16 cellular contexts compared by ENCODE assay signal in the genomic region with DNA sequence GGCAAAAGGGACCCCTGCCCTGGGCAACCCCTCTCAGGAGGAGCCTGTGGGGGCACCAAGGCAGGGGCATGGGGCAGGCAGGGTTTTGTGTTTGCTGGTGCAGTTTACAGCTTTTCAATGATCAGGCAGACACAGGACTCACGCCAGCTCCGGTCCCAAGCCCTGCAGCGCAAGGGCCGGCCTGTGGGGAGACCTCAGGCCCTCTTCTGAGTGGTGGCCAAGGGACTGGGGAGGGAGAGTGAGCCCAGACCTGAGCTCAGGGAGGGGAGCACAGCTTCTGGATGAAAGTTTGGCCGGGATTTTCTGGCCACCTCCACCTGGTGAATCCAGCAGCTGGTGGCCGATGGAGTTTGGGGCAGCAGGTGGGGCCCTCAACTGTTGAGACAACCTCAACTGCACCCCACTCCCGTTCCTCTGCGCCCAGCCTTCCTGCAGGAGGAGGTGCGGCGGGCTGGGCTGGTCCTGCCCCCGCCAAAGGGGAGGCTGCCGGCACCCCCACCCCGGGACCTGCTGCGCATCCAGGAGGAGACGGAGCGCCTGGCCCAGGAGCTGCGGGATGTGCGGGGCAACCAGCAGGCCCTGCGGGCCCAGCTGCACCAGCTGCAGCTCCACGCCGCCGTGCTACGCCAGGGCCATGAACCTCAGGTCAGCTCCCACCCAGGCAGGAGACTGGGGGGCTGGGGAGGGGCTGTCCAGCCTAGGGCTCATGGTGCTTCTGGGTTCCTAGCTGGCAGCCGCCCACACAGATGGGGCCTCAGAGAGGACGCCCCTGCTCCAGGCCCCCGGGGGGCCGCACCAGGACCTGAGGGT. TPM values are rescaled to one million over a fixed set of nuclear protein-coding genes. Genes with fewer than 3 reads are reported as not detected.
DNase-seq lines count a peak whose midpoint lies in the region; TF ChIP-seq lines count a peak whose summit lies in the region.
"Had no signal": no experiment of that assay in that cellular context is flagged by ENCODE, and none has a peak within 500 bp of the region (broad histone marks: within the 10 kb centered on the region; RNA-seq: fewer than 3 reads in every experiment).

No MANE protein-coding gene starts in this region.

- H3K4me3 Mint-ChIP-seq in activated CD4-positive, alpha-beta T cell treated with anti-CD3 and anti-CD28 coated beads, Interleukin-2, amount 10 ng/mL, durations not matched to agents 7 days and 5 days, result no peak overlapping the region

- H3K36me3 ChIP-seq in PC-9 (ENCODE audit: low read depth), result no peaks in the 10 kb centered on the region
- peaks cover 12 to 57% (median 28%) of the 10 kb centered on the region in 3 donors for H3K36me3 ChIP-seq in esophagus squamous epithelium
- peaks cover 9 to 64% (median 45%) of the 10 kb centered on the region in 3 donors for H3K36me3 ChIP-seq in tibial artery
- H3K36me3 ChIP-seq: right lobe of liver had no signal

- peaks cover 30% of the 10 kb centered on the region for H3K79me2 ChIP-seq in PC-9 (ENCODE audit: low read depth)

- POLR2A ChIA-PET in activated CD4-positive, alpha-beta T cell treated with anti-CD3 and anti-CD28 coated beads, Interleukin-2, amount 10 ng/mL, durations not matched to agents 7 days and 5 days (lab: Charles Lee), result no interaction called here
- POLR2A ChIA-PET in PC-9 (lab: Charles Lee; ENCODE audit: unreplicated experiment), result interaction anchor here (0.6 kb wide), 1 partner anchor 19 kb away, joined by 25 read pairs; no protein-coding TSS in a partner anchor

- no peak overlapping the region for H2AFZ ChIP-seq in PC-9

- peaks cover 46% of the 10 kb centered on the region; the same call in 1 of the 2 replicates for H3F3A ChIP-seq in PC-9 (ENCODE audit: insufficient read depth, low read depth)

- no peaks in the 10 kb centered on the region for H4K20me1 ChIP-seq in PC-9 (ENCODE audit: insufficient read depth)

- peaks cover 13% of the 10 kb centered on the region for H3K4me1 Mint-ChIP-seq in activated CD4-positive, alpha-beta T cell treated with anti-CD3 and anti-CD28 coated beads, Interleukin-2, amount 10 ng/mL, durations not matched to agents 7 days and 5 days

- H3K27me3 ChIP-seq in PC-9 (ENCODE audit: insufficient read depth, low read depth) (no peaks in the 10 kb centered on the region), esophagus squamous epithelium (no peaks in the 10 kb centered on the region), tibial artery (no peaks in the 10 kb centered on the region)
- H3K27me3 ChIP-seq: right lobe of liver had no signal

- no peaks in the 10 kb centered on the region for H3K27me3 Mint-ChIP-seq in activated CD4-positive, alpha-beta T cell treated with anti-CD3 and anti-CD28 coated beads, Interleukin-2, amount 10 ng/mL, durations not matched to agents 7 days and 5 days

- H3K27ac ChIP-seq in PC-9 (peak overlapping the region; percentile 68; the same call in 1 of the 2 replicates), esophagus squamous epithelium (peak overlapping the region in 3 of 4 donors; percentile 45 to 52 (median 47)), tibial artery (peak overlapping the region; percentile 78 to 94)
- H3K27ac ChIP-seq: right lobe of liver had no signal

- H3K4me1 ChIP-seq in PC-9 (replicated peaks; ENCODE audit: insufficient read depth), result peaks cover 36% of the 10 kb centered on the region
- peaks cover 36 to 70% (median 51%) of the 10 kb centered on the region in 3 donors for H3K4me1 ChIP-seq in esophagus squamous epithelium
- H3K4me1 ChIP-seq in tibial artery, result peaks cover 0 to 38% (median 35%) of the 10 kb centered on the region in 4 donors

- CTCF ChIA-PET in activated CD4-positive, alpha-beta T cell treated with anti-CD3 and anti-CD28 coated beads, Interleukin-2, amount 10 ng/mL, durations not matched to agents 7 days and 5 days (lab: Charles Lee), result interaction anchor here (1.0 to 1.2 kb wide), 3 partner anchors 10 to 87 kb away, joined by 3 to 4 read pairs (median 3); a partner anchor contains a TSS
- CTCF ChIA-PET in PC-9 (lab: Charles Lee), result interaction anchor here (0.9 kb wide), 1 partner anchor 29 kb away, joined by 3 read pairs; no protein-coding TSS in a partner anchor

- peaks cover 4% of the 10 kb centered on the region for H3K36me3 Mint-ChIP-seq in activated CD4-positive, alpha-beta T cell treated with anti-CD3 and anti-CD28 coated beads, Interleukin-2, amount 10 ng/mL, durations not matched to agents 7 days and 5 days (ENCODE audit: low read depth)
- H3K36me3 Mint-ChIP-seq: natural killer cell had no signal

- TF ChIP-seq POLR2A in esophagus squamous epithelium (IDR thresholded peaks at IDR 0.05), result no peak

- H3K4me3 ChIP-seq in PC-9 (no peak overlapping the region), esophagus squamous epithelium (no peak overlapping the region), tibial artery (no peak overlapping the region)
- H3K4me3 ChIP-seq: right lobe of liver had no signal

- no TSS peak for BruUV-seq in PC-9 (replicated peaks; lab: Mats Ljungman, UMichigan)

- H3K9me2 ChIP-seq in PC-9 (ENCODE audit: insufficient read depth), result no peaks in the 10 kb centered on the region

- peak overlapping the region; percentile 65 for H3K4me2 ChIP-seq in PC-9

- peak overlapping the region; percentile 46 for H3K27ac Mint-ChIP-seq in activated CD4-positive, alpha-beta T cell treated with anti-CD3 and anti-CD28 coated beads, Interleukin-2, amount 10 ng/mL, durations not matched to agents 7 days and 5 days

- no peak for DNase-seq in activated CD4-positive, alpha-beta T cell treated with anti-CD3 and anti-CD28 coated beads, Interleukin-2, amount 10 ng/mL, durations not matched to agents 7 days and 5 days
- no peak for DNase-seq in activated CD4-positive, alpha-beta T cell treated with anti-CD3 and anti-CD28 coated beads, Interleukin-2, amount 50 U/mL, for 48 hours
- DNase-seq in PC-9 (no peak), esophagus squamous epithelium (lab: John Stamatoyannopoulos, UW) (no peak), tibial artery (peak in 1 of 2 donors; percentile 60), T-helper 9 cell (no peak), NCI-H187 (lab: John Stamatoyannopoulos, UW) (no peak), GM19238 (ENCODE audit: insufficient read length, low spot score) (no peak)
- DNase-seq: activated T-cell treated with anti-CD3 and anti-CD28 coated beads, Interleukin-2, amount 50 U/mL, for 1 hour; amygdala; MV-4-11; natural killer cell; stimulated activated CD4-positive, alpha-beta T cell treated with anti-CD3 and anti-CD28 coated beads, Interleukin-4, amount 100 ng/mL, for 24 hours; stimulated activated naive CD4-positive, alpha-beta T cell had no signal

- intact Hi-C loops in PC-9 (cut with micrococcal nuclease; ENCODE audit: unreplicated experiment), result loop anchor here (5.0 kb wide), 2 partner anchors 80 to 105 kb away; a partner anchor contains a TSS
- intact Hi-C loops in esophagus squamous epithelium (cut with DNase I), result no loop called here
- intact Hi-C loops in tibial artery (cut with DNase I; ENCODE audit: low total_unique reads), result loop anchor here (5.0 kb wide), 1 partner anchor 35 kb away; no protein-coding TSS in a partner anchor

- no peak for TF ChIP-seq CTCF in PC-9 (conservative IDR thresholded peaks at IDR 0.05)
- TF ChIP-seq CTCF in esophagus squamous epithelium (IDR thresholded peaks at IDR 0.05), result no peak
- no peak for TF ChIP-seq CTCF in tibial artery (IDR thresholded peaks at IDR 0.05)

- WGBS in esophagus squamous epithelium, 2 donors, result no CpG with 5 or more reads among the region's 27 CpGs

- H3K9me3 ChIP-seq in PC-9 (ENCODE audit: insufficient read depth, low read depth) (no peaks in the 10 kb centered on the region), esophagus squamous epithelium (no peaks in the 10 kb centered on the region), tibial artery (no peaks in the 10 kb centered on the region)
- H3K9me3 ChIP-seq: right lobe of liver had no signal

- no peaks in the 10 kb centered on the region for H3K9me3 Mint-ChIP-seq in activated CD4-positive, alpha-beta T cell treated with anti-CD3 and anti-CD28 coated beads, Interleukin-2, amount 10 ng/mL, durations not matched to agents 7 days and 5 days
- H3K9me3 Mint-ChIP-seq: natural killer cell had no signal

RNA-seq across cellular contexts. Expression of a gene that starts 3.6 kb away (rescaled TPM):
- 100 to 1,000 TPM; 286 to 316 TPM for total RNA-seq in activated CD4-positive, alpha-beta T cell treated with anti-CD3 and anti-CD28 coated beads, Interleukin-2, amount 10 ng/mL, durations not matched to agents 7 days and 5 days
- total RNA-seq in PC-9 (2021) (125 and 175 TPM in 2 replicates), esophagus squamous epithelium (10 to 100 TPM; 46.6 to 70.5 (median 63.5) TPM)

RNA-seq across cellular contexts. Expression of a gene that starts 11.9 kb away (rescaled TPM):
- 100 to 1,000 TPM; 116 to 138 TPM for total RNA-seq in activated CD4-positive, alpha-beta T cell treated with anti-CD3 and anti-CD28 coated beads, Interleukin-2, amount 10 ng/mL, durations not matched to agents 7 days and 5 days
- total RNA-seq in PC-9 (2021) (270 and 275 TPM in 2 replicates), esophagus squamous epithelium (100 to 1,000 TPM; 112 to 192 (median 135) TPM)

RNA-seq across cellular contexts. Expression of a gene that starts 32.3 kb away (rescaled TPM):
- under 1 TPM in 1 of 2 experiments, not detected in 1; 0.15 TPM for total RNA-seq in activated CD4-positive, alpha-beta T cell treated with anti-CD3 and anti-CD28 coated beads, Interleukin-2, amount 10 ng/mL, durations not matched to agents 7 days and 5 days
- total RNA-seq in PC-9 (2021) (98.1 and 104 TPM in 2 replicates), esophagus squamous epithelium (10 to 100 TPM in 2 of 4 donors, 1 to 10 TPM in 2; 1.6 to 15.7 (median 8.0) TPM)
- total RNA-seq: A673 had no signal

RNA-seq across cellular contexts. Expression of a gene that starts 38.5 kb away (rescaled TPM):
- total RNA-seq in activated CD4-positive, alpha-beta T cell treated with anti-CD3 and anti-CD28 coated beads, Interleukin-2, amount 10 ng/mL, durations not matched to agents 7 days and 5 days, result 10 to 100 TPM; 32.6 to 34.3 TPM
- total RNA-seq in PC-9 (2021) (75.5 and 94.4 TPM in 2 replicates), esophagus squamous epithelium (10 to 100 TPM; 13.5 to 38.0 (median 31.5) TPM)
